ENCODE assay signal across 28 cellular contexts in genomic region chr21:17644186-17644585, GRCh38.
"Had no signal": no experiment of that assay in that cellular context is flagged by ENCODE, and none has a peak within 500 bp of the region (broad histone marks: within the 10 kb centered on the region; RNA-seq: fewer than 3 reads in every experiment).

No MANE protein-coding gene starts in this region.

- H3K4me1 ChIP-seq: foreskin keratinocyte, gastrocnemius medialis, heart left ventricle had no signal

- H3K27me3 ChIP-seq: brain microvascular endothelial cell, dorsolateral prefrontal cortex, foreskin keratinocyte, gastrocnemius medialis, heart left ventricle had no signal

- DNase-seq: activated CD4-positive, alpha-beta memory T cell treated with anti-CD3 and anti-CD28 coated beads, Interleukin-2, amount 10 ng/mL, durations not matched to agents 7 days and 5 days; activated CD4-positive, alpha-beta T cell treated with anti-CD3 and anti-CD28 coated beads for 36 hours; activated CD4-positive, alpha-beta T cell treated with anti-CD3 and anti-CD28 coated beads, Interleukin-2, amount 10 ng/mL, durations not matched to agents 7 days and 5 days; activated CD4-positive, alpha-beta T cell treated with anti-CD3 and anti-CD28 coated beads, Interleukin-2, amount 50 U/mL, for 4 hours; activated CD4-positive, CD25-positive, alpha-beta regulatory T cell; activated CD4-positive, CD25-positive, alpha-beta regulatory T cell treated with anti-CD3 and anti-CD28 coated beads, Interleukin-2, amount 50 U/mL, for 72 hours; activated CD8-positive, alpha-beta memory T cell treated with anti-CD3 and anti-CD28 coated beads, Interleukin-2, amount 50 U/mL, for 48 hours; activated gamma-delta T cell; activated naive CD4-positive, alpha-beta T cell; activated naive CD4-positive, alpha-beta T cell treated with anti-CD3 and anti-CD28 coated beads, Interleukin-2, amount 10 ng/mL, durations not matched to agents 7 days and 5 days; activated T-cell treated with anti-CD3 and anti-CD28 coated beads for 4 hours; activated T-cell treated with anti-CD3 and anti-CD28 coated beads, Interleukin-2, amount 50 U/mL, for 24 hours; activated T-cell treated with anti-CD3 and anti-CD28 coated beads, Interleukin-2, amount 50 U/mL, for 72 hours; amniotic stem cell; anterior cingulate cortex; brain microvascular endothelial cell; dorsolateral prefrontal cortex; effector memory CD4-positive, alpha-beta T cell; endodermal cell; foreskin keratinocyte; gastrocnemius medialis; glutamatergic neuron; heart left ventricle had no signal

- H3K27ac Mint-ChIP-seq: activated CD4-positive, alpha-beta memory T cell treated with anti-CD3 and anti-CD28 coated beads, Interleukin-2, amount 10 ng/mL, durations not matched to agents 7 days and 5 days; activated CD4-positive, alpha-beta T cell treated with anti-CD3 and anti-CD28 coated beads for 36 hours; activated CD4-positive, alpha-beta T cell treated with anti-CD3 and anti-CD28 coated beads, Interleukin-2, amount 10 ng/mL, durations not matched to agents 7 days and 5 days; activated naive CD4-positive, alpha-beta T cell treated with anti-CD3 and anti-CD28 coated beads, Interleukin-2, amount 10 ng/mL, durations not matched to agents 7 days and 5 days; activated T-cell treated with anti-CD3 and anti-CD28 coated beads, Interleukin-2, amount 50 U/mL, for 24 hours; activated T-cell treated with anti-CD3 and anti-CD28 coated beads, Interleukin-2, amount 50 U/mL, for 72 hours; dendritic cell treated with granulocyte-macrophage colony-stimulating factor and Interleukin-4, amounts not matched to agents 40 ng/mL and 50 ng/mL, for 4 days; endodermal cell had no signal

- H3K27ac ChIP-seq: brain microvascular endothelial cell, coronary artery, dorsolateral prefrontal cortex, foreskin keratinocyte, gastrocnemius medialis, heart left ventricle had no signal

- H3K36me3 ChIP-seq: brain microvascular endothelial cell, gastrocnemius medialis, heart left ventricle had no signal

- H3K9me3 Mint-ChIP-seq: activated CD4-positive, alpha-beta memory T cell treated with anti-CD3 and anti-CD28 coated beads, Interleukin-2, amount 10 ng/mL, durations not matched to agents 7 days and 5 days had no signal

- H3K4me1 Mint-ChIP-seq: activated CD4-positive, alpha-beta memory T cell treated with anti-CD3 and anti-CD28 coated beads, Interleukin-2, amount 10 ng/mL, durations not matched to agents 7 days and 5 days; activated CD4-positive, alpha-beta T cell treated with anti-CD3 and anti-CD28 coated beads, Interleukin-2, amount 10 ng/mL, durations not matched to agents 7 days and 5 days; activated naive CD4-positive, alpha-beta T cell treated with anti-CD3 and anti-CD28 coated beads, Interleukin-2, amount 10 ng/mL, durations not matched to agents 7 days and 5 days; endodermal cell had no signal

- ATAC-seq: activated CD4-positive, alpha-beta T cell treated with anti-CD3 and anti-CD28 coated beads for 36 hours; activated naive CD4-positive, alpha-beta T cell treated with anti-CD3 and anti-CD28 coated beads, Interleukin-2, amount 50 U/mL, for 72 hours; activated T-cell treated with anti-CD3 and anti-CD28 coated beads, Interleukin-2, amount 50 U/mL, for 72 hours; esophagus mucosa; foreskin keratinocyte; gastrocnemius medialis; heart left ventricle had no signal

- H3K4me3 Mint-ChIP-seq: activated CD4-positive, alpha-beta memory T cell treated with anti-CD3 and anti-CD28 coated beads, Interleukin-2, amount 10 ng/mL, durations not matched to agents 7 days and 5 days; activated CD4-positive, alpha-beta T cell treated with anti-CD3 and anti-CD28 coated beads for 36 hours; activated CD4-positive, alpha-beta T cell treated with anti-CD3 and anti-CD28 coated beads, Interleukin-2, amount 10 ng/mL, durations not matched to agents 7 days and 5 days; activated naive CD4-positive, alpha-beta T cell treated with anti-CD3 and anti-CD28 coated beads, Interleukin-2, amount 10 ng/mL, durations not matched to agents 7 days and 5 days; activated T-cell treated with anti-CD3 and anti-CD28 coated beads, Interleukin-2, amount 50 U/mL, for 24 hours; activated T-cell treated with anti-CD3 and anti-CD28 coated beads, Interleukin-2, amount 50 U/mL, for 72 hours; central memory CD8-positive, alpha-beta T cell; dendritic cell treated with granulocyte-macrophage colony-stimulating factor and Interleukin-4, amounts not matched to agents 40 ng/mL and 50 ng/mL, for 4 days; endodermal cell had no signal

- H3K9me3 ChIP-seq: gastrocnemius medialis had no signal

- H3K36me3 Mint-ChIP-seq: activated naive CD4-positive, alpha-beta T cell treated with anti-CD3 and anti-CD28 coated beads, Interleukin-2, amount 10 ng/mL, durations not matched to agents 7 days and 5 days had no signal

- H3K27me3 Mint-ChIP-seq: activated CD4-positive, alpha-beta memory T cell treated with anti-CD3 and anti-CD28 coated beads, Interleukin-2, amount 10 ng/mL, durations not matched to agents 7 days and 5 days; activated T-cell treated with anti-CD3 and anti-CD28 coated beads, Interleukin-2, amount 50 U/mL, for 24 hours; central memory CD8-positive, alpha-beta T cell; dendritic cell treated with granulocyte-macrophage colony-stimulating factor and Interleukin-4, amounts not matched to agents 40 ng/mL and 50 ng/mL, for 4 days had no signal

- H3K4me3 ChIP-seq: coronary artery, dorsolateral prefrontal cortex, gastrocnemius medialis, heart left ventricle had no signal
